ENCODE assay signal across 13 cellular contexts in genomic region chr2:38386831-38387230, GRCh38. TPM values are rescaled to one million over a fixed set of nuclear protein-coding genes. Genes with fewer than 3 reads are reported as not detected.
DNase-seq lines count a peak whose midpoint lies in the region; ATAC-seq and TF ChIP-seq lines count a peak whose summit lies in the region.
"Had no signal": no experiment of that assay in that cellular context is flagged by ENCODE, and none has a peak within 500 bp of the region (broad histone marks: within the 10 kb centered on the region; RNA-seq: fewer than 3 reads in every experiment).

No MANE protein-coding gene starts in this region.

- no peak for TF ChIP-seq CTCF in right atrium auricular region (IDR thresholded peaks at IDR 0.05)
- TF ChIP-seq CTCF in choroid plexus epithelial cell (conservative IDR thresholded peaks at IDR 0.05; ENCODE audit: low read depth, low read length) = no peak
- TF ChIP-seq CTCF in nephron progenitor cell (IDR thresholded peaks at IDR 0.05) = no peak

- POLR2A ChIA-PET in activated CD4-positive, alpha-beta T cell treated with anti-CD3 and anti-CD28 coated beads, Interleukin-2, amount 10 ng/mL, durations not matched to agents 7 days and 5 days (lab: Charles Lee) = no interaction called here

- no peak overlapping the region for H3K27ac ChIP-seq in right atrium auricular region
- H3K27ac ChIP-seq: BLaER1, HL-60 had no signal

- no peaks in the 10 kb centered on the region for H3K36me3 ChIP-seq in right atrium auricular region
- H3K36me3 ChIP-seq: BLaER1 had no signal

- H3K27ac Mint-ChIP-seq in nephron progenitor cell = peak overlapping the region; percentile 76
- H3K27ac Mint-ChIP-seq in activated CD4-positive, alpha-beta T cell treated with anti-CD3 and anti-CD28 coated beads, Interleukin-2, amount 10 ng/mL, durations not matched to agents 7 days and 5 days = no peak overlapping the region

- no peaks in the 10 kb centered on the region for H3K9me3 ChIP-seq in right atrium auricular region
- H3K9me3 ChIP-seq: BLaER1 had no signal

- no peak overlapping the region for H3K4me3 Mint-ChIP-seq in nephron progenitor cell
- no peak overlapping the region for H3K4me3 Mint-ChIP-seq in activated CD4-positive, alpha-beta T cell treated with anti-CD3 and anti-CD28 coated beads, Interleukin-2, amount 10 ng/mL, durations not matched to agents 7 days and 5 days

- peaks cover 38% of the 10 kb centered on the region for H3K4me1 Mint-ChIP-seq in nephron progenitor cell
- H3K4me1 Mint-ChIP-seq in activated CD4-positive, alpha-beta T cell treated with anti-CD3 and anti-CD28 coated beads, Interleukin-2, amount 10 ng/mL, durations not matched to agents 7 days and 5 days = peaks cover 34% of the 10 kb centered on the region

- intact Hi-C loops in left cardiac atrium (cut with DNase I) = no loop called here

- ATAC-seq in left cardiac atrium = peak in 1 of 2 donors; percentile 57

- peaks cover 18% of the 10 kb centered on the region for H3K27me3 Mint-ChIP-seq in nephron progenitor cell (ENCODE audit: low read depth, poor library complexity)
- H3K27me3 Mint-ChIP-seq in activated CD4-positive, alpha-beta T cell treated with anti-CD3 and anti-CD28 coated beads, Interleukin-2, amount 10 ng/mL, durations not matched to agents 7 days and 5 days = peaks cover 2% of the 10 kb centered on the region

- H3K4me3 ChIP-seq in right atrium auricular region = no peak overlapping the region
- no peak overlapping the region for H3K4me3 ChIP-seq in choroid plexus epithelial cell (ENCODE audit: low read depth, low read length)
- H3K4me3 ChIP-seq: BLaER1 had no signal

- H3K9me3 Mint-ChIP-seq in nephron progenitor cell = no peaks in the 10 kb centered on the region
- H3K9me3 Mint-ChIP-seq in activated CD4-positive, alpha-beta T cell treated with anti-CD3 and anti-CD28 coated beads, Interleukin-2, amount 10 ng/mL, durations not matched to agents 7 days and 5 days = no peaks in the 10 kb centered on the region

- no peaks in the 10 kb centered on the region for H3K4me1 ChIP-seq in right atrium auricular region
- H3K4me1 ChIP-seq: BLaER1 had no signal

- H3K27me3 ChIP-seq in right atrium auricular region = no peaks in the 10 kb centered on the region
- H3K27me3 ChIP-seq: BLaER1 had no signal

- CTCF ChIA-PET in activated CD4-positive, alpha-beta T cell treated with anti-CD3 and anti-CD28 coated beads, Interleukin-2, amount 10 ng/mL, durations not matched to agents 7 days and 5 days (lab: Charles Lee) = interaction anchor here (0.5 to 1.5 kb wide), 2 partner anchors 11 to 16 kb away, joined by 3 to 5 read pairs; no protein-coding TSS in a partner anchor

- peak; percentile 36 for DNase-seq in left cardiac atrium
- no peak for DNase-seq in right atrium auricular region (ENCODE audit: low spot score)
- DNase-seq in choroid plexus epithelial cell (ENCODE audit: low read depth) = peak; percentile 31
- no peak for DNase-seq in nephron progenitor cell
- no peak for DNase-seq in medulla oblongata (ENCODE audit: extremely low spot score)
- no peak for DNase-seq in DMS79 (lab: John Stamatoyannopoulos, UW)
- DNase-seq in activated CD4-positive, alpha-beta T cell treated with anti-CD3 and anti-CD28 coated beads, Interleukin-2, amount 10 ng/mL, durations not matched to agents 7 days and 5 days = no peak
- DNase-seq: 8988T, AML-193, EL, HCEC 1CT had no signal

- H3K36me3 Mint-ChIP-seq in nephron progenitor cell (ENCODE audit: low read depth) = no peaks in the 10 kb centered on the region
- peaks cover 6% of the 10 kb centered on the region for H3K36me3 Mint-ChIP-seq in activated CD4-positive, alpha-beta T cell treated with anti-CD3 and anti-CD28 coated beads, Interleukin-2, amount 10 ng/mL, durations not matched to agents 7 days and 5 days (ENCODE audit: low read depth)

RNA-seq across cellular contexts. Expression of gene ATL2, which starts 9.8 kb away (rescaled TPM):
- total RNA-seq in left cardiac atrium (10 to 100 TPM; 34.8 to 55.7 TPM), right atrium auricular region (10 to 100 TPM; 33.9 to 51.1 TPM)
- 10 to 100 TPM; 46.0 to 59.2 TPM for total RNA-seq in activated CD4-positive, alpha-beta T cell treated with anti-CD3 and anti-CD28 coated beads, Interleukin-2, amount 10 ng/mL, durations not matched to agents 7 days and 5 days

Comparison
In these comparisons a context has a peak if more than half of its experiments do, and no peak if none do; other contexts are left out.
1. DNase-seq: peak in left cardiac atrium (single experiment) and choroid plexus epithelial cell (single experiment); none in right atrium auricular region (single experiment), nephron progenitor cell (single experiment), medulla oblongata (single experiment), DMS79 (single experiment) and activated CD4-positive, alpha-beta T cell treated with anti-CD3 and anti-CD28 coated beads, Interleukin-2, amount 10 ng/mL, durations not matched to agents 7 days and 5 days (single experiment).